Comparison of ENCODE assay signal across 1 cellular context in the genomic region with DNA sequence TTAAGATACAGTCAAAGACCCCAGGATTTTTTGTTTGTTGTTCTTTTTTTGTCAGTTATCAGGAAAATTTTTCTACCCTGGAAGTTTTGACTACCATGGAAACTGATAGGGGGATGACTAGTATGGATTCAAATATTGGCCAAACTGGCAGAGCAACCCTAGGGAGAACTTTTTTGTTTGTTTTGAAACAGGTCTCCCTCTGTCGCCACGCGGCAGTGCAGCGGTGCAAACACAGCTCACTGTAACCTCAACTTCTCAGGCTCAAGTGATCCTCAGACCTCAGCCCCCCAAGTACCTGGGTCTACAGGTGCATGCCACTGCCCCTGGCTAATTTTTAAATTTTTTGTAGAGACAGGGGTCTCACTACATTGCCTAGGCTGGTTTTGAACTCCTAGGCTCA.
TF ChIP-seq lines count a peak whose summit lies in the region.

No MANE protein-coding gene starts in this region.

TF ChIP-seq in endothelial cell of umbilical vein, 7 proteins besides CTCF, POLR2A, EP300 and RAD21:
- TF ChIP-seq JUN (IDR thresholded peaks at IDR 0.05; ENCODE audit: borderline replicate concordance, insufficient read depth, insufficient read length, low read depth) (no peak), GATA2 (IDR thresholded peaks at IDR 0.05; ENCODE audit: insufficient read depth, insufficient read length, low read depth, low read length) (no peak), POLR2AphosphoS5 (IDR thresholded peaks at IDR 0.05; ENCODE audit: insufficient read depth, low read depth, low read length) (no peak), EZH2 (IDR thresholded peaks at IDR 0.05; ENCODE audit: borderline replicate concordance, low read depth, low read length, severe bottlenecking) (no peak), FOS (IDR thresholded peaks at IDR 0.05; ENCODE audit: borderline replicate concordance, insufficient read depth, low read length) (no peak), MYC (IDR thresholded peaks at IDR 0.05; ENCODE audit: low read depth, low read length) (no peak)
- TF ChIP-seq, protein P1, sequence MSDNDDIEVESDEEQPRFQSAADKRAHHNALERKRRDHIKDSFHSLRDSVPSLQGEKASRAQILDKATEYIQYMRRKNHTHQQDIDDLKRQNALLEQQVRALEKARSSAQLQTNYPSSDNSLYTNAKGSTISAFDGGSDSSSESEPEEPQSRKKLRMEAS (IDR thresholded peaks at IDR 0.05; ENCODE audit: insufficient read depth, insufficient read length), result no peak
